ENCODE assay signal across 8 cellular contexts in the genomic region with DNA sequence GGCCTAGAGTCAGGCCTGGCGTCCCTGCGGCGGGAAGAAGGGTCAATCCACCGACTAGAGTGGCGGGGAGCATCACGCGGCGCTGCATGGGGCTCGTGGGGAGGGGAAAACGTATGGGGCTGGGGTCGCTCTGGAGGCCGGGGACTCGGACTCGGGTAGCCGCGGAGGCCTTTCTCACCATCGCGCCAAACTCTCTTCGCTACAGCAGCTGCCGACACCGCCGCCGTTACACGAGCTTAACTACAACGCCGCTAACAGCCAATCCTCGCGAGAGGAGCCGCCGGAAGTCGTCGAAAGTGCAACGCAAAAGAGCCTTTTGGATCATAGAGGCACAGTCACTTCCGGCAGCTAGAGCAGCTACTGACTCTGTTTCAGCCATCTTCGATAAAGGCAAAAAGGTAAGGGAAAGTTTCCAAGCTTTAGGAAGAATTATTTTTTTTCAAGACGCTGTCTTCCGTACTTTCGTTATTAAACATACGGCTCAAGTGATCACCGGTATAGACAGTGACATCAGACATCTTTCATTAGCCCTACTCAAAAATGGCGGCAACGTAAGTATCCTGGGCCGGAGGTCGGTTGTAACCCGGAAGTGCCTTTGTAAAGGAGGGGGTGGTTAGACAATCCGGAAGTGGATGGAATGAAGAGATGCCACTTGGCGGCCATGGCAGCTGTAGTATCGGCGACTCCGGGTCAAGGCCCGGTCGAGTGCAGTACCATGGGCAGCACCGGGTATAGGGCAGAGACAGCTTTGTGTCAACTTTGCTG. TPM values are rescaled to one million over a fixed set of nuclear protein-coding genes. Genes with fewer than 3 reads are reported as not detected.
DNase-seq lines count a peak whose midpoint lies in the region; ATAC-seq and TF ChIP-seq lines count a peak whose summit lies in the region.

TSS of gene ERH (minus strand) at position 247 of the 765 bp plus-strand sequence. CDS start at position 181, 66 bp downstream.
A gene with protein sequence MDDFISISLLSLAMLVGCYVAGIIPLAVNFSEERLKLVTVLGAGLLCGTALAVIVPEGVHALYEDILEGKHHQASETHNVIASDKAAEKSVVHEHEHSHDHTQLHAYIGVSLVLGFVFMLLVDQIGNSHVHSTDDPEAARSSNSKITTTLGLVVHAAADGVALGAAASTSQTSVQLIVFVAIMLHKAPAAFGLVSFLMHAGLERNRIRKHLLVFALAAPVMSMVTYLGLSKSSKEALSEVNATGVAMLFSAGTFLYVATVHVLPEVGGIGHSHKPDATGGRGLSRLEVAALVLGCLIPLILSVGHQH (plus strand): TSS at position 640 of the 765 bp plus-strand sequence. CDS start 678 bp downstream, outside the sequence.

- H3F3A ChIP-seq in DOHH2 (ENCODE audit: control insufficient read depth, insufficient read depth), result no peaks in the 10 kb centered on the region
- no peaks in the 10 kb centered on the region for H3F3A ChIP-seq in GM23338 (replicated peaks; ENCODE audit: low read depth)

- H3K27ac ChIP-seq in DOHH2 (ENCODE audit: low read depth, low read length) (peak within 1 kb of the TSS; percentile 74), GM23338 (ENCODE audit: low read depth) (peak within 1 kb of the TSS; percentile 64)

- no peak for TF ChIP-seq CTCF in DOHH2 (IDR thresholded peaks at IDR 0.05; ENCODE audit: low read depth, low read length, poor library complexity, severe bottlenecking)
- no peak for TF ChIP-seq CTCF in GM23338 (conservative IDR thresholded peaks at IDR 0.05; ENCODE audit: low read depth in 2 of 2)

- DNase-seq in GM23338 (ENCODE audit: low spot score), result peak; percentile 98
- peak; percentile 97 for DNase-seq in LHCN-M2 (ENCODE audit: low read depth)
- peak; percentile 94 for DNase-seq in RPMI8226
- DNase-seq in activated T-helper 1 cell treated with anti-CD3 and anti-CD28 coated beads, Interleukin-2, amount 50 U/mL, for 16 hours (ENCODE audit: low read depth in 1 of 2, low spot score in 1 of 2), result peak; percentile 88 to 89
- peak; percentile 97 for DNase-seq in fibroblast of gingiva (ENCODE audit: low read depth)
- peak; percentile 92 for DNase-seq in naive B cell

- H3K79me2 ChIP-seq in DOHH2 (ENCODE audit: control insufficient read depth, low read length), result peaks cover 97% of the 10 kb centered on the region
- peaks cover 92% of the 10 kb centered on the region for H3K79me2 ChIP-seq in GM23338 (replicated peaks; ENCODE audit: insufficient read depth)

- peak within 1 kb of the TSS; percentile 1; the same call in 1 of the 2 replicates for H2AFZ ChIP-seq in GM23338

- H3K4me3 ChIP-seq in DOHH2 (ENCODE audit: low read length) (peak within 1 kb of the TSS; percentile 89), GM23338 (peak within 1 kb of the TSS; percentile 87)

- H3K27ac Mint-ChIP-seq in GM23338 (peak within 1 kb of the TSS; percentile 100), naive B cell (peak within 1 kb of the TSS; percentile 99 to 100 (median 100))
- peak within 1 kb of the TSS; percentile 99 for H3K27ac Mint-ChIP-seq in stimulated activated memory B cell treated with anti-CD40 and anti-IgM and Interleukin-4, amounts not matched to agents 10 μg/mL and 1 μg/mL and 100 μg/mL, for 72 hours

- H3K4me1 Mint-ChIP-seq in GM23338 (peaks cover 28% of the 10 kb centered on the region), naive B cell (peaks cover 31 to 74% (median 32%) of the 10 kb centered on the region in 3 donors)
- peaks cover 56% of the 10 kb centered on the region for H3K4me1 Mint-ChIP-seq in stimulated activated memory B cell treated with anti-CD40 and anti-IgM and Interleukin-4, amounts not matched to agents 10 μg/mL and 1 μg/mL and 100 μg/mL, for 72 hours

- H3K4me2 ChIP-seq in DOHH2 (ENCODE audit: low read length) (peak within 1 kb of the TSS; percentile 88), GM23338 (peak within 1 kb of the TSS; percentile 96)

- H3K9me2 ChIP-seq in DOHH2 (replicated peaks; ENCODE audit: control insufficient read depth, low read length) (no peaks in the 10 kb centered on the region), GM23338 (ENCODE audit: insufficient read depth) (no peaks in the 10 kb centered on the region)

- H3K36me3 Mint-ChIP-seq in GM23338 (ENCODE audit: low read depth) (peaks cover 40% of the 10 kb centered on the region), naive B cell (peaks cover 4 to 9% of the 10 kb centered on the region in 2 donors)
- peaks cover 35% of the 10 kb centered on the region for H3K36me3 Mint-ChIP-seq in stimulated activated memory B cell treated with anti-CD40 and anti-IgM and Interleukin-4, amounts not matched to agents 10 μg/mL and 1 μg/mL and 100 μg/mL, for 72 hours

- H3K4me3 Mint-ChIP-seq in GM23338 (peak within 1 kb of the TSS; percentile 92), naive B cell (peak within 1 kb of the TSS; percentile 91 to 98 (median 97))
- H3K4me3 Mint-ChIP-seq in stimulated activated memory B cell treated with anti-CD40 and anti-IgM and Interleukin-4, amounts not matched to agents 10 μg/mL and 1 μg/mL and 100 μg/mL, for 72 hours, result peak within 1 kb of the TSS; percentile 97

- no peaks in the 10 kb centered on the region for H3K9me3 ChIP-seq in DOHH2 (ENCODE audit: control insufficient read depth, insufficient read depth, low read length)

- H3K4me1 ChIP-seq in DOHH2 (ENCODE audit: control insufficient read depth, low read length) (peaks cover 68% of the 10 kb centered on the region), GM23338 (ENCODE audit: insufficient read depth) (peaks cover 22% of the 10 kb centered on the region)

- H3K36me3 ChIP-seq in DOHH2 (ENCODE audit: control insufficient read depth, low read length) (peaks cover 54% of the 10 kb centered on the region), GM23338 (ENCODE audit: insufficient read depth) (peaks cover 27% of the 10 kb centered on the region)

- H3K9me3 Mint-ChIP-seq in GM23338 (no peaks in the 10 kb centered on the region), naive B cell (peaks cover 0 to 2% (median 0%) of the 10 kb centered on the region in 7 donors)
- H3K9me3 Mint-ChIP-seq in stimulated activated memory B cell treated with anti-CD40 and anti-IgM and Interleukin-4, amounts not matched to agents 10 μg/mL and 1 μg/mL and 100 μg/mL, for 72 hours, result no peaks in the 10 kb centered on the region

- H3K27me3 Mint-ChIP-seq in GM23338 (ENCODE audit: insufficient read depth, low read depth, poor library complexity) (peaks cover 7% of the 10 kb centered on the region), naive B cell (no peaks in the 10 kb centered on the region)
- no peaks in the 10 kb centered on the region for H3K27me3 Mint-ChIP-seq in stimulated activated memory B cell treated with anti-CD40 and anti-IgM and Interleukin-4, amounts not matched to agents 10 μg/mL and 1 μg/mL and 100 μg/mL, for 72 hours

- H4K20me1 ChIP-seq in DOHH2 (ENCODE audit: control insufficient read depth, insufficient read depth, low read depth, low read length) (peaks cover 21% of the 10 kb centered on the region; the same call in 1 of the 2 replicates), GM23338 (replicated peaks; ENCODE audit: insufficient read depth) (peaks cover 30% of the 10 kb centered on the region)

- H3K27me3 ChIP-seq in DOHH2 (ENCODE audit: control insufficient read depth, low read length), result no peaks in the 10 kb centered on the region
- no peaks in the 10 kb centered on the region for H3K27me3 ChIP-seq in GM23338 (ENCODE audit: insufficient read depth)

- ATAC-seq in GM23338 (peak; percentile 92), naive B cell (ENCODE audit: low read depth in 2 of 2) (peak; percentile 85 to 88)
- ATAC-seq in stimulated activated memory B cell treated with anti-CD40 and anti-IgM and Interleukin-4, amounts not matched to agents 10 μg/mL and 1 μg/mL and 100 μg/mL, for 72 hours, result peak; percentile 96

TF ChIP-seq in GM23338, 12 proteins besides CTCF, POLR2A, EP300 and RAD21 (continues in another document):
- peak; percentile 82 for TF ChIP-seq POLR2AphosphoS5 (IDR thresholded peaks at IDR 0.05; ENCODE audit: low read depth)
- 0 out of 2 replicates have a peak, but pooled peaks have one; percentile 66 for TF ChIP-seq ZNF114 (CRISPR knock-in tag; IDR thresholded peaks at IDR 0.05)
- peak; percentile 94 for TF ChIP-seq ETS1 (IDR thresholded peaks at IDR 0.05)

RNA-seq across cellular contexts. Expression of gene ERH, which starts in this region (rescaled TPM):
- 188 and 325 TPM in 2 replicates for total RNA-seq in GM23338 (2014; rRNA removed; shearing (Covaris generic))
- 545 and 597 TPM in 2 replicates for polyA plus RNA-seq in GM23338 (2016; fragmentation: Nextera tagmentation; extraction: Ambion mirVana)
- total RNA-seq in LHCN-M2 (2014; rRNA removed), result 147 and 159 TPM in 2 replicates
- polyA plus RNA-seq in LHCN-M2 (2012), result 223 TPM
- polyA plus RNA-seq in naive B cell (ENCODE audit: low read depth in 6 of 6), result 10 to 100 TPM; 46.0 to 80.3 (median 65.6) TPM

RNA-seq across cellular contexts. Expression of the second gene that starts in this region (rescaled TPM):
- total RNA-seq in GM23338 (2014; rRNA removed; shearing (Covaris generic)), result 48.1 and 49.1 TPM in 2 replicates
- polyA plus RNA-seq in GM23338 (2016; fragmentation: Nextera tagmentation; extraction: Ambion mirVana) (16.4 and 17.7 TPM in 2 replicates), naive B cell (ENCODE audit: low read depth in 6 of 6) (10 to 100 TPM in 5 of 6 donors, 1 to 10 TPM in 1; 7.7 to 22.6 (median 18.4) TPM)
- total RNA-seq in LHCN-M2 (2014; rRNA removed), result 73.9 and 76.1 TPM in 2 replicates
- polyA plus RNA-seq in LHCN-M2 (2012), result 25.6 TPM

Comparison
In these comparisons a context has a peak if more than half of its experiments do, and no peak if none do; other contexts are left out.
1. Peak in every context shown above with its lines: DNase-seq, ATAC-seq, H3K4me3 ChIP-seq and H3K27ac ChIP-seq.